In genomic region chr2:231514951-231515297, GRCh38 we compare ENCODE assay signal across 8 cellular contexts. TPM values are rescaled to one million over a fixed set of nuclear protein-coding genes. Genes with fewer than 3 reads are reported as not detected.
DNase-seq lines count a peak whose midpoint lies in the region; ATAC-seq and TF ChIP-seq lines count a peak whose summit lies in the region.

No MANE protein-coding gene starts in this region.

- H2BK20ac ChIP-seq in IMR-90 (ENCODE audit: low read depth, low read length), result no peak overlapping the region

- H2BK5ac ChIP-seq in IMR-90 (ENCODE audit: low read depth, low read length, poor library complexity, severe bottlenecking), result no peak overlapping the region

- H3K18ac ChIP-seq in IMR-90 (ENCODE audit: low read depth, low read length), result no peak overlapping the region

- no TSS peak for BruUV-seq in IMR-90 (replicated peaks; lab: Mats Ljungman, UMichigan)

- H3K9me3 ChIP-seq in BE2C (no peaks in the 10 kb centered on the region), IMR-90 (ENCODE audit: control insufficient read depth, insufficient read depth, low read length) (no peaks in the 10 kb centered on the region)

- H3K9me1 ChIP-seq in IMR-90 (ENCODE audit: insufficient read depth, low read length), result no peaks in the 10 kb centered on the region

- DNase-seq in BE2C (no peak), IMR-90 (no peak), cerebellum (ENCODE audit: low spot score) (peak; percentile 22), naive B cell (no peak), posterior cingulate gyrus (no peak), NCI-H2081 (lab: John Stamatoyannopoulos, UW) (no peak), NCI-H1048 (lab: John Stamatoyannopoulos, UW) (no peak)

- no peak for TF ChIP-seq POLR2A in IMR-90 (IDR thresholded peaks at IDR 0.05; ENCODE audit: low read depth, low read length)

- TF ChIP-seq RAD21 in IMR-90 (IDR thresholded peaks at IDR 0.05; ENCODE audit: low read length), result no peak

- ATAC-seq in IMR-90 (ENCODE audit: low read depth) (no peak), naive B cell (ENCODE audit: low read depth in 2 of 2) (no peak)
- no peak for ATAC-seq in activated CD4-positive, CD25-positive, alpha-beta regulatory T cell treated with anti-CD3 and anti-CD28 coated beads, Interleukin-2, amount 50 U/mL, for 24 hours

- peak overlapping the region; percentile 78 for H4K5ac ChIP-seq in IMR-90 (ENCODE audit: low read depth, low read length)

- peaks cover 3 to 22% (median 15%) of the 10 kb centered on the region in 3 donors for H3K4me1 Mint-ChIP-seq in naive B cell

- peak overlapping the region; percentile 83 to 96 (median 92) for H3K4me3 Mint-ChIP-seq in naive B cell

- H4K20me1 ChIP-seq in IMR-90 (ENCODE audit: insufficient read depth, low read length), result no peaks in the 10 kb centered on the region

- H2AK5ac ChIP-seq in IMR-90 (ENCODE audit: low read depth, low read length), result peak overlapping the region; percentile 69

- no peaks in the 10 kb centered on the region for H3K27me3 Mint-ChIP-seq in naive B cell

- WGBS in IMR-90 (ENCODE audit: extremely low coverage in 2 of 2, insufficient read length in 1 of 2), 2 experiments, result 0% methylated on average over 1 of the region's 7 CpGs; no CpG with 5 or more reads in 1 of the 2 experiments

- H3K27ac Mint-ChIP-seq in naive B cell, result peak overlapping the region; percentile 95 to 99 (median 98)

- peak overlapping the region; percentile 84 for H3K14ac ChIP-seq in IMR-90 (replicated peaks; ENCODE audit: low read depth, low read length)

- CTCF ChIA-PET in IMR-90 (lab: Yijun Ruan, JAX), result no interaction called here

- dilution Hi-C loops in IMR-90 (cut with HindIII; ENCODE audit: low sequenced_read_pairs, unreplicated experiment), result no loop called here

- H3K4ac ChIP-seq in IMR-90 (ENCODE audit: low read depth, low read length), result peak overlapping the region; percentile 74

- H2AK9ac ChIP-seq in IMR-90 (replicated peaks; ENCODE audit: low read depth, low read length, poor library complexity), result peak overlapping the region; percentile 32

- H3K27ac ChIP-seq in IMR-90 (ENCODE audit: insufficient read depth, low read length), result peak overlapping the region; percentile 58

- H3K79me1 ChIP-seq in IMR-90 (ENCODE audit: low read depth in 1 of 2, low read length in 2 of 2), result peaks cover 0 to 8% of the 10 kb centered on the region in 2 experiments; a peak in 1 of 4 replicates

- no peak overlapping the region for H2BK120ac ChIP-seq in IMR-90 (ENCODE audit: low read depth, low read length)

- in situ Hi-C loops in IMR-90 (cut with MboI; ENCODE audit: low sequenced_read_pairs), result loop anchor here (5.0 kb wide), 1 partner anchor 87 kb away; no protein-coding TSS in a partner anchor

- no peaks in the 10 kb centered on the region for H3K27me3 ChIP-seq in BE2C
- no peaks in the 10 kb centered on the region for H3K27me3 ChIP-seq in IMR-90 (ENCODE audit: control insufficient read depth, insufficient read depth, low read length)

- H4K8ac ChIP-seq in IMR-90 (ENCODE audit: low read depth in 2 of 2, low read length in 2 of 2), result peak overlapping the region; percentile 98 to 99

- H3K36me3 Mint-ChIP-seq in naive B cell, result no peaks in the 10 kb centered on the region

- H2AFZ ChIP-seq in IMR-90 (replicated peaks; ENCODE audit: low read length, poor library complexity), result peak overlapping the region; percentile 95

- H3K4me1 ChIP-seq in BE2C, result no peaks in the 10 kb centered on the region
- H3K4me1 ChIP-seq in IMR-90 (ENCODE audit: control insufficient read depth, insufficient read depth, low read length), result 0 out of 2 replicates have a peak, but pooled peaks cover 2% of the 10 kb centered on the region

- POLR2A ChIA-PET in IMR-90 (lab: Charles Lee; ENCODE audit: unreplicated experiment), result no interaction called here

- H2BK15ac ChIP-seq in IMR-90 (ENCODE audit: low read depth, low read length), result peak overlapping the region; percentile 59; the same call in 1 of the 3 replicates

- intact Hi-C loops in IMR-90 (cut with micrococcal nuclease) (no loop called here), posterior cingulate gyrus (cut with DNase I) (loop anchor here (2.0 to 5.0 kb wide), 5 partner anchors 32 to 202 kb away; partner anchors contain the start of gene NCL)

- H3K9ac ChIP-seq in IMR-90 (ENCODE audit: low read depth, low read length), result peak overlapping the region; percentile 88

- peak overlapping the region; percentile 56; the same call in 1 of the 2 replicates for H4K91ac ChIP-seq in IMR-90 (ENCODE audit: insufficient read depth, low read depth, low read length)

- H3K56ac ChIP-seq in IMR-90 (ENCODE audit: extremely low read depth, insufficient read depth, low read length), result no peak overlapping the region

- H3K4me2 ChIP-seq in IMR-90 (ENCODE audit: low read depth, low read length), result peak overlapping the region; percentile 97

- TF ChIP-seq CTCF in BE2C (IDR thresholded peaks at IDR 0.05; ENCODE audit: low read depth, low read length) (no peak), IMR-90 (conservative IDR thresholded peaks at IDR 0.05; ENCODE audit: low read depth, low read length) (no peak)

- H3K4me3 ChIP-seq in BE2C (ENCODE audit: low read depth, low read length) (peak overlapping the region; percentile 80), IMR-90 (ENCODE audit: insufficient read depth, low read depth, low read length) (peak overlapping the region; percentile 76)

- H3K23ac ChIP-seq in IMR-90 (ENCODE audit: low read depth, low read length), result peak overlapping the region; percentile 63; the same call in 1 of the 2 replicates

- H3K36me3 ChIP-seq in BE2C (no peaks in the 10 kb centered on the region), IMR-90 (ENCODE audit: control insufficient read depth, insufficient read depth, low read length) (no peaks in the 10 kb centered on the region)

- H3K9me3 Mint-ChIP-seq in naive B cell, result no peaks in the 10 kb centered on the region

TF ChIP-seq in IMR-90, 13 proteins besides CTCF, POLR2A, EP300 and RAD21:
- TF ChIP-seq BHLHE40 (IDR thresholded peaks at IDR 0.05; ENCODE audit: low read depth, low read length), result no peak
- TF ChIP-seq, protein P1, sequence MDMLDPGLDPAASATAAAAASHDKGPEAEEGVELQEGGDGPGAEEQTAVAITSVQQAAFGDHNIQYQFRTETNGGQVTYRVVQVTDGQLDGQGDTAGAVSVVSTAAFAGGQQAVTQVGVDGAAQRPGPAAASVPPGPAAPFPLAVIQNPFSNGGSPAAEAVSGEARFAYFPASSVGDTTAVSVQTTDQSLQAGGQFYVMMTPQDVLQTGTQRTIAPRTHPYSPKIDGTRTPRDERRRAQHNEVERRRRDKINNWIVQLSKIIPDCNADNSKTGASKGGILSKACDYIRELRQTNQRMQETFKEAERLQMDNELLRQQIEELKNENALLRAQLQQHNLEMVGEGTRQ (IDR thresholded peaks at IDR 0.05; ENCODE audit: low read depth, low read length), result no peak
- TF ChIP-seq FOS (IDR thresholded peaks at IDR 0.05; ENCODE audit: low read depth, low read length), result no peak
- TF ChIP-seq RCOR1 (IDR thresholded peaks at IDR 0.05; ENCODE audit: insufficient replicate concordance, low read length), result no peak
- TF ChIP-seq CEBPB (IDR thresholded peaks at IDR 0.05; ENCODE audit: low read depth, low read length), result no peak
- TF ChIP-seq MAZ (IDR thresholded peaks at IDR 0.05; ENCODE audit: borderline replicate concordance, low read depth, low read length), result no peak
- no peak for TF ChIP-seq RFX5 (IDR thresholded peaks at IDR 0.05; ENCODE audit: low read depth, low read length)
- TF ChIP-seq MAFK (IDR thresholded peaks at IDR 0.05; ENCODE audit: low read depth, low read length), result no peak
- TF ChIP-seq MXI1 (IDR thresholded peaks at IDR 0.05; ENCODE audit: borderline replicate concordance, low read depth, low read length), result no peak; the same call in 1 of the 2 replicates
- TF ChIP-seq ELK1 (IDR thresholded peaks at IDR 0.05; ENCODE audit: borderline replicate concordance, low read depth, low read length), result no peak
- TF ChIP-seq CHD1 (IDR thresholded peaks at IDR 0.05; ENCODE audit: low read depth, low read length), result no peak
- no peak for TF ChIP-seq NFE2L2 (IDR thresholded peaks at IDR 0.05; ENCODE audit: low read depth, low read length)
- TF ChIP-seq SMC3 (IDR thresholded peaks at IDR 0.05; ENCODE audit: low read depth, low read length), result no peak

RNA-seq across cellular contexts. Expression of gene NMUR1, which starts 15.3 kb away (rescaled TPM):
- polyA plus RNA-seq in BE2C (2012; ENCODE audit: insufficient read depth, insufficient read length, low read depth), result not detected
- total RNA-seq in IMR-90 (2012; rRNA removed), result not detected in 2 replicates
- polyA plus RNA-seq in IMR-90 (2012; rRNA removed), result not detected in 2 replicates
- polyA plus RNA-seq in IMR-90 (2012; cell fraction: cytosol; rRNA removed), result not detected in 2 replicates
- polyA plus RNA-seq in IMR-90 (2012; cell fraction: nucleus; rRNA removed; ENCODE audit: low replicate concordance), result not detected in 2 replicates
- 0.73 TPM for total RNA-seq in cerebellum
- under 1 TPM in 1 of 6 donors, not detected in 5; 0.19 TPM for polyA plus RNA-seq in naive B cell (ENCODE audit: low read depth in 6 of 6)

RNA-seq across cellular contexts. Expression of gene NCL, which starts 50.6 kb away (rescaled TPM):
- 932 TPM for polyA plus RNA-seq in BE2C (2012; ENCODE audit: insufficient read depth, insufficient read length, low read depth)
- total RNA-seq in IMR-90 (2012; rRNA removed) (289 and 506 TPM in 2 replicates), cerebellum (76.1 TPM)
- polyA plus RNA-seq in IMR-90 (2012; rRNA removed) (215 and 267 TPM in 2 replicates), naive B cell (ENCODE audit: low read depth in 6 of 6) (100 to 1,000 TPM; 176 to 589 (median 428) TPM)
- 29.1 and 31.1 TPM in 2 replicates for polyA plus RNA-seq in IMR-90 (2012; cell fraction: cytosol; rRNA removed)
- 20.1 and 129 TPM in 2 replicates for polyA plus RNA-seq in IMR-90 (2012; cell fraction: nucleus; rRNA removed; ENCODE audit: low replicate concordance)
